8 cellular contexts compared by ENCODE assay signal in the genomic region with DNA sequence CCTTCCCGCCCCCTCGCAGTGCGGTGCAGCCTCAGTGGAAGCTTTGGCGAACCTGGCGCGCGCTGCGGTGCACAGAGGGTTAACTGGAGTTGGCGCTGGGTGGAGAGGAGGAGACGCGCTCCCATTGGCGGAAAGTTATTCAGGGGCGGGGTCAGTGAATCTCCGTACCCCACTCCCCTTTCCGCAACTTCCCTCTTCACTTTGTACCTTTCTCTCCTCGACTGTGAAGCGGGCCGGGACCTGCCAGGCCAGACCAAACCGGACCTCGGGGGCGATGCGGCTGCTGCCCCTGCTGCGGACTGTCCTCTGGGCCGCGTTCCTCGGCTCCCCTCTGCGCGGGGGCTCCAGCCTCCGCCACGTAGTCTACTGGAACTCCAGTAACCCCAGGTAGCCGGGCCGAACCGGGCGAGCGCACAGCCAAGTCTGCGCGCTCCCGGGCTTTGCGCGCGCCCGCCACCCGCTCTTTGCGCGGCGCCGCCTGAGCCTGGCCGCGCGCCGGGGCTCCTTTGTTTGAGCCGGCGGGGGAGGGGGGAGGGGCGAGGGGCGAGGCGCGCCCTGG. TPM values are rescaled to one million over a fixed set of nuclear protein-coding genes. Genes with fewer than 3 reads are reported as not detected.
DNase-seq lines count a peak whose midpoint lies in the region; ATAC-seq, FAIRE-seq and TF ChIP-seq lines count a peak whose summit lies in the region.

Gene EFNA4, plus strand, starts transcription at position 191 of the 559 bp plus-strand sequence. Its CDS starts 84 bp downstream, at position 275.

- H3K9me3 Mint-ChIP-seq in activated B cell treated with CpG ODN at 0.5 μM for 24 hours: no peaks in the 10 kb centered on the region

- no peaks in the 10 kb centered on the region for H3K9me3 ChIP-seq in keratinocyte (ENCODE audit: control insufficient read depth, low read depth, low read length)

- intact Hi-C loops in activated B cell treated with CpG ODN at 0.5 μM for 24 hours (cut with micrococcal nuclease): loop anchor here (1.0 to 5.0 kb wide), 6 partner anchors 8 to 736 kb away; partner anchors contain the start of genes ADAR, ATP8B2 and ZBTB7B

- peak within 1 kb of the TSS; percentile 67 for H3K27ac Mint-ChIP-seq in activated B cell treated with CpG ODN at 0.5 μM for 24 hours

- H3K4me1 ChIP-seq in keratinocyte (ENCODE audit: control insufficient read depth, extremely low read depth, insufficient read depth, low read length): peaks cover 23% of the 10 kb centered on the region

- H3K27me3 Mint-ChIP-seq in activated B cell treated with CpG ODN at 0.5 μM for 24 hours: no peaks in the 10 kb centered on the region

- ATAC-seq in HG02870 (IDR thresholded peaks at IDR 0.05; ENCODE audit: unreplicated experiment) (peak; percentile 64), activated B cell treated with CpG ODN at 0.5 μM for 24 hours (ENCODE audit: low read depth) (peak; percentile 83)

- peak within 1 kb of the TSS; percentile 65 to 96 (median 82) for H3K4me3 ChIP-seq in keratinocyte (ENCODE audit: control insufficient read depth in 2 of 3, extremely low read depth in 1 of 3, insufficient read depth in 2 of 3, low read depth in 1 of 3, low read length in 3 of 3)

- H3K4me3 Mint-ChIP-seq in activated B cell treated with CpG ODN at 0.5 μM for 24 hours: peak within 1 kb of the TSS; percentile 83

- TF ChIP-seq CTCF in activated B cell treated with CpG ODN at 0.5 μM for 24 hours (IDR thresholded peaks at IDR 0.05) (no peak), keratinocyte (optimal IDR thresholded peaks at IDR 0.05 in 1 of 3, IDR thresholded peaks at IDR 0.05 in 1 of 3, conservative IDR thresholded peaks at IDR 0.05 in 1 of 3; ENCODE audit: extremely low read depth in 1 of 3, insufficient read depth in 2 of 3, low read length in 3 of 3) (no peak)

- H3K9me1 ChIP-seq in keratinocyte (ENCODE audit: control insufficient read depth, extremely low read depth, insufficient read depth, low read length): no peaks in the 10 kb centered on the region

- H3K27me3 ChIP-seq in keratinocyte (ENCODE audit: control insufficient read depth, extremely low read depth, insufficient read depth, low read length): no peaks in the 10 kb centered on the region

- H3K4me2 ChIP-seq in keratinocyte (ENCODE audit: control insufficient read depth, extremely low read depth, insufficient read depth, low read depth, low read length): peak within 1 kb of the TSS; percentile 79

- dilution Hi-C loops in keratinocyte (cut with MboI; ENCODE audit: extremely low pct_ligation_motif_present, low sequenced_read_pairs): no loop called here

- H3K4me1 Mint-ChIP-seq in activated B cell treated with CpG ODN at 0.5 μM for 24 hours: peaks cover 50% of the 10 kb centered on the region

- peaks cover 26 to 33% of the 10 kb centered on the region in 2 experiments for H3K36me3 ChIP-seq in keratinocyte (ENCODE audit: control insufficient read depth in 2 of 2, extremely low read depth in 1 of 2, insufficient read depth in 2 of 2, low read length in 2 of 2)

- DNase-seq in NCI-H2081 (lab: John Stamatoyannopoulos, UW) (peak; percentile 47 to 54), NCI-H2081 treated with DMSO at 0.1 percent for 48 hours (lab: John Stamatoyannopoulos, UW) (no peak), NCI-H2196 (lab: John Stamatoyannopoulos, UW; ENCODE audit: unreplicated experiment) (peak; percentile 90), activated B cell treated with CpG ODN at 0.5 μM for 24 hours (peak; percentile 73), keratinocyte (ENCODE audit: low read depth, low spot score) (no peak)
- peak; percentile 82 for DNase-seq in central memory CD4-positive, alpha-beta T cell
- DNase-seq in stimulated activated CD4-positive, alpha-beta T cell treated with anti-CD3 and anti-CD28 coated beads, Interleukin-12 subunit alpha, Interleukin-12 subunit beta, amount 100 ng/mL, for 48 hours (ENCODE audit: low read depth in 2 of 3, low spot score in 1 of 3): peak; percentile 65 to 80 (median 78)

- CTCF ChIA-PET in activated B cell treated with CpG ODN at 0.5 μM for 24 hours (lab: Charles Lee): interaction anchor here (1.1 to 9.2 kb wide), 6 partner anchors 12 to 104 kb away, joined by 3 to 101 read pairs (median 21); partner anchors contain the start of gene ADAM15

- FAIRE-seq in keratinocyte (lab: Jason Lieb, UNC): peak; percentile 79

- H3K36me3 Mint-ChIP-seq in activated B cell treated with CpG ODN at 0.5 μM for 24 hours (ENCODE audit: low read depth): peaks cover 15% of the 10 kb centered on the region

- H4K20me1 ChIP-seq in keratinocyte (ENCODE audit: control insufficient read depth, extremely low read depth, insufficient read depth, low read length): peaks cover 5% of the 10 kb centered on the region

- peak within 1 kb of the TSS; percentile 84 for H3K9ac ChIP-seq in keratinocyte (ENCODE audit: control insufficient read depth, extremely low read depth, insufficient read depth, low read length)

- H2AFZ ChIP-seq in keratinocyte (ENCODE audit: control insufficient read depth, low read length): peak within 1 kb of the TSS; percentile 81

- H3K79me2 ChIP-seq in keratinocyte (ENCODE audit: control insufficient read depth, insufficient read depth, low read length): no peaks in the 10 kb centered on the region

- peak within 1 kb of the TSS; percentile 49 for H3K27ac ChIP-seq in keratinocyte (ENCODE audit: control insufficient read depth, insufficient read depth, low read length)

- POLR2A ChIA-PET in activated B cell treated with CpG ODN at 0.5 μM for 24 hours (lab: Charles Lee): interaction anchor here (1.0 to 4.4 kb wide), 8 partner anchors 9 to 127 kb away, joined by 3 to 54 read pairs (median 4); partner anchors contain the start of gene PMVK

RNA-seq across cellular contexts. Expression of gene EFNA4, which starts in this region (rescaled TPM):
- 7.8 and 9.5 TPM in 2 replicates for total RNA-seq in activated B cell treated with CpG ODN at 0.5 μM for 24 hours
- 7.6 to 11.0 TPM (median 9.9 TPM) in 3 replicates for polyA plus RNA-seq in keratinocyte
- 7.7 TPM for polyA plus RNA-seq in keratinocyte (2011; ENCODE audit: low read depth)
- polyA plus RNA-seq in keratinocyte (2011; cell fraction: cytosol; rRNA removed): 5.6 and 8.1 TPM in 2 replicates
- 13.7 and 15.9 TPM in 2 replicates for polyA plus RNA-seq in keratinocyte (2011; cell fraction: nucleus; rRNA removed)
- polyA plus RNA-seq in keratinocyte (2012; ENCODE audit: low replicate concordance): 7.2 and 12.3 TPM in 2 replicates
- polyA minus RNA-seq in keratinocyte: 5.4 to 9.9 TPM (median 7.6 TPM) in 3 replicates
- polyA minus RNA-seq in keratinocyte (2011; cell fraction: cytosol; rRNA and poly(A)+ RNA removed): 12.3 TPM
- polyA minus RNA-seq in keratinocyte (2011; cell fraction: nucleus; rRNA and poly(A)+ RNA removed): 7.3 and 8.2 TPM in 2 replicates

Comparison
In these comparisons a context has a peak if more than half of its experiments do, and no peak if none do; other contexts are left out.
1. DNase-seq: peak in NCI-H2081 (2 of 2), NCI-H2196 (single experiment), activated B cell treated with CpG ODN at 0.5 μM for 24 hours (single experiment), central memory CD4-positive, alpha-beta T cell (single experiment) and stimulated activated CD4-positive, alpha-beta T cell treated with anti-CD3 and anti-CD28 coated beads, Interleukin-12 subunit alpha, Interleukin-12 subunit beta, amount 100 ng/mL, for 48 hours (3 of 3); none in NCI-H2081 treated with DMSO at 0.1 percent for 48 hours (single experiment) and keratinocyte (single experiment).